11 cellular contexts compared by ENCODE assay signal in the genomic region with DNA sequence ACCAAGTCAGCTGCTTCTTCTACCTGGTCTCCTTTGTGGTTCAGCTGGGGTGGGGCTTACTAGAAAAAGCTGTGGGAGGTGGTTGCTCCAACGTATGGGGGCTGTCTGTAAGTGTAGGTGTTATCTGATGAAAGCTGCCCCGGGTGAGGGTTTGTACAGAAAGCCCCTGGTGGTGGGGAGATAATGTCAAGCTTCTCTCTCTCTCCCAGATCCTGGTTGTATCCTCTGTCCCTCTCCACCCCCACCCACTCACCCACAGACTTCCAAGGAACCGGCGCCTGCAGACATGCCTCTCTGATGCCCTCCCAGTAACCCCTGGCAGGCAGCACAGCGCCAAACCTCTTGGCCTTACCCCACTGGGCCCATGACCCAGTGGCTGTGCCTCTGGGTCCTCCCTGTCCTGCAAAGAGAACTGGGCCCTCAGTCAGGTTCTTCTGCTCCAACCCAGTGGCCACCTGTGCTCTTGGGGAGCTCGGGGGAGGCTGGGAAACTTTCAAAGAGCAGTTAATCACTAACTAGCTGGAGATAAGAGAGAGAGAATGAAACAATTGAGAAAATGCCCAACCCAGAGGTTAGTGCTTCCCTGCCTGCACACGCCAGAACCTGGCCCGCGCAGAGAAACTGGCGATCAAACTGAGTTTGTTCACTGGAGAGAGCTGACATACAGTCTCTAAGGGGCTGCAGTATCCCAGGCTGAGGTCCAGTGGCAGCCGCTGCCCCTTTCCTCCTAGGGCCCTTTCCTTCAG. TPM values are rescaled to one million over a fixed set of nuclear protein-coding genes. Genes with fewer than 3 reads are reported as not detected.
DNase-seq lines count a peak whose midpoint lies in the region; ATAC-seq lines count a peak whose summit lies in the region.
"Had no signal": no experiment of that assay in that cellular context is flagged by ENCODE, and none has a peak within 500 bp of the region (broad histone marks: within the 10 kb centered on the region; RNA-seq: fewer than 3 reads in every experiment).

No MANE protein-coding gene starts in this region.

- H3K9me3 Mint-ChIP-seq in stimulated activated naive B cell treated with anti-CD40 and anti-IgM and Interleukin-4, amounts not matched to agents 10 μg/mL and 1 μg/mL and 100 μg/mL, for 72 hours, result peaks cover 0 to 1% of the 10 kb centered on the region in 2 donors

- H3K4me2 ChIP-seq in GM23248 (ENCODE audit: unreplicated experiment), result peak overlapping the region; percentile 71

- no peak overlapping the region for H3K27ac Mint-ChIP-seq in stimulated activated naive B cell treated with anti-CD40 and anti-IgM and Interleukin-4, amounts not matched to agents 10 μg/mL and 1 μg/mL and 100 μg/mL, for 72 hours

- no peaks in the 10 kb centered on the region for H4K20me1 ChIP-seq in GM23248 (ENCODE audit: insufficient read depth)

- peaks cover 11% of the 10 kb centered on the region for H3F3A ChIP-seq in GM23248 (ENCODE audit: insufficient read depth)

- no peaks in the 10 kb centered on the region for H3K27me3 ChIP-seq in GM23248 (replicated peaks; ENCODE audit: insufficient read depth)
- H3K27me3 ChIP-seq: tibial nerve had no signal

- 78 to 85% methylated on average over 10 to 11 of the region's 11 CpGs for WGBS in GM23248 (ENCODE audit: low coverage in 1 of 2, low lambda C conversion rate in 2 of 2, missing lambda C conversion rate in 2 of 2), 2 experiments

- H3K4me3 Mint-ChIP-seq in stimulated activated naive B cell treated with anti-CD40 and anti-IgM and Interleukin-4, amounts not matched to agents 10 μg/mL and 1 μg/mL and 100 μg/mL, for 72 hours, result no peak overlapping the region

- H3K79me2 ChIP-seq in GM23248 (ENCODE audit: insufficient read depth), result no peaks in the 10 kb centered on the region

- H3K36me3 ChIP-seq in GM23248 (ENCODE audit: low read depth), result no peaks in the 10 kb centered on the region
- H3K36me3 ChIP-seq: tibial nerve had no signal

- H3K4me3 ChIP-seq in GM23248, result no peak overlapping the region
- H3K4me3 ChIP-seq: tibial nerve had no signal

- H3K9me2 ChIP-seq in GM23248 (ENCODE audit: insufficient read depth), result no peaks in the 10 kb centered on the region

- H3K36me3 Mint-ChIP-seq in stimulated activated naive B cell treated with anti-CD40 and anti-IgM and Interleukin-4, amounts not matched to agents 10 μg/mL and 1 μg/mL and 100 μg/mL, for 72 hours, result no peaks in the 10 kb centered on the region

- H3K9me3 ChIP-seq in GM23248 (ENCODE audit: low read depth), result no peaks in the 10 kb centered on the region
- H3K9me3 ChIP-seq: tibial nerve had no signal

- no peak overlapping the region for H2AFZ ChIP-seq in GM23248

- H3K4me1 Mint-ChIP-seq in stimulated activated naive B cell treated with anti-CD40 and anti-IgM and Interleukin-4, amounts not matched to agents 10 μg/mL and 1 μg/mL and 100 μg/mL, for 72 hours, result peaks cover 8 to 19% of the 10 kb centered on the region in 2 donors

- no peak overlapping the region for H3K27ac ChIP-seq in GM23248

- H3K4me1 ChIP-seq in GM23248 (ENCODE audit: insufficient read depth), result peaks cover 19% of the 10 kb centered on the region

- H3K27me3 Mint-ChIP-seq in stimulated activated naive B cell treated with anti-CD40 and anti-IgM and Interleukin-4, amounts not matched to agents 10 μg/mL and 1 μg/mL and 100 μg/mL, for 72 hours, result peaks cover 11 to 39% of the 10 kb centered on the region in 2 donors

- in situ Hi-C loops in GM23248 (cut with MboI), result no loop called here

- DNase-seq in GM23248 (no peak), SW480 (ENCODE audit: low spot score) (peak; percentile 92), kidney tubule cell (ENCODE audit: low spot score) (peak; percentile 79), T1000 (lab: John Stamatoyannopoulos, UW) (no peak), activated T-cell treated with anti-CD3 and anti-CD28 coated beads for 4 hours (no peak)
- DNase-seq in stimulated activated naive B cell treated with anti-CD40 and anti-IgM and Interleukin-4, amounts not matched to agents 10 μg/mL and 1 μg/mL and 100 μg/mL, for 72 hours, result no peak
- DNase-seq in stimulated activated CD4-positive, alpha-beta T cell treated with anti-CD3 and anti-CD28 coated beads, Interleukin-12 subunit alpha, Interleukin-12 subunit beta, amount 100 ng/mL, for 4 hours, result no peak
- DNase-seq: NCI-H510A had no signal

- H3K9ac ChIP-seq in GM23248, result no peak overlapping the region

- peak; percentile 28 to 34 for ATAC-seq in stimulated activated naive B cell treated with anti-CD40 and anti-IgM and Interleukin-4, amounts not matched to agents 10 μg/mL and 1 μg/mL and 100 μg/mL, for 72 hours (replicated peaks)
- no peak for ATAC-seq in GM21529 (IDR thresholded peaks at IDR 0.05; ENCODE audit: unreplicated experiment)

RNA-seq across cellular contexts. Expression of a gene that starts 20.4 kb away (rescaled TPM):
- not detected in 2 replicates for total RNA-seq in GM23248 (2014; rRNA removed; shearing (Covaris generic))
- not detected in 2 replicates for polyA plus RNA-seq in GM23248 (2016; fragmentation: Nextera tagmentation; extraction: Ambion mirVana)
- total RNA-seq: glomerular endothelial cell had no signal

Comparison
In these comparisons a context has a peak if more than half of its experiments do, and no peak if none do; other contexts are left out.
1. DNase-seq: peak in SW480 (single experiment) and kidney tubule cell (single experiment); none in GM23248 (single experiment), stimulated activated naive B cell treated with anti-CD40 and anti-IgM and Interleukin-4, amounts not matched to agents 10 μg/mL and 1 μg/mL and 100 μg/mL, for 72 hours (single experiment), stimulated activated CD4-positive, alpha-beta T cell treated with anti-CD3 and anti-CD28 coated beads, Interleukin-12 subunit alpha, Interleukin-12 subunit beta, amount 100 ng/mL, for 4 hours (single experiment), T1000 (single experiment) and activated T-cell treated with anti-CD3 and anti-CD28 coated beads for 4 hours (single experiment).